In the genomic region with DNA sequence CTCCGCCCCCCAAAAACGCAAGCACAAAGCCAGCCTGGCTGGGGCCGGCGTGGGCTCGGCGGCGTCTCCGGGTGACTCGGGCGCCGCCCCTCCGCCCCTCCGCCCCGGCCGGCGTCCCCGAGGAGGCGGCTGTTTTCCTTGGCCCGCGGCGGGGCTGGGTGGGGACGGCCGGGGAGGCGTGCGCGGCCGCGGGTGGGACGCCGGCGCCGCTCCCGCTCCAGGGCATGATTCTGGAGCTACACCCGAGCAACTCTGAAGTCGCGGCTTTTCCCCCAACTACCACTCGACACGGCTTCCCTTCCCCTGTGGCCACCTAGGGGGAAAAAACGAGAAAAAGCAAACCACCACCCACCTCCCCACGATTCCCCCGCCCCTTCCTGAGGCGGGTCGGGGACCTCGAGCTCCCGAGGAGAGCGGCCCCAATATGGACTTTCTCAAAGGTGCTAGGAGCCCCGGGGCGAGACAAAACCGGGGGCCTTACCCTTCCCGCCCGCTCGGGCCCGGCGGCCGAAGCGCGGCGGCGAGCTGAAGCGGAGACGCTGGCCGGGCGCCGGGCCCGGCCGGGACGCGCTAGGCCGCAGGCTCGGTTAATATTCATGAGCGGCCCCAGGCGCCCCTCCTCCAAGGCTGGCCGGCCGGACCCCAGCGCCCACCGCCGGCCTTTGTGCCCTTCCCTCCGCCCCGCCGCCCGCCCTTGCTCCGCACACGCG, we compare ENCODE assay signal across 8 cellular contexts. TPM values are rescaled to one million over a fixed set of nuclear protein-coding genes. Genes with fewer than 3 reads are reported as not detected.
A peak's percentile ranks its signal among the peaks of the same experiment; 100 is the strongest.
DNase-seq lines count a peak whose midpoint lies in the region; ATAC-seq and TF ChIP-seq lines count a peak whose summit lies in the region.

No MANE protein-coding gene starts in this region.

- H3K27me3 ChIP-seq in thoracic aorta (replicated peaks; ENCODE audit: insufficient read depth) = no peaks in the 10 kb centered on the region

- ATAC-seq in HG02588 (IDR thresholded peaks at IDR 0.05; ENCODE audit: unreplicated experiment) = peak; percentile 31
- peak; percentile 28 to 36 for ATAC-seq in activated T-cell treated with anti-CD3 and anti-CD28 coated beads, Interleukin-2, amount 50 U/mL, for 72 hours (replicated peaks in 1 of 2)
- peak; percentile 36 to 40 for ATAC-seq in natural killer cell treated with Interleukin-12 subunit alpha and Interleukin-12 subunit beta and Interleukin-15 and Interleukin-18, amount 100 ng/mL, for 72 hours
- peak; percentile 13 for ATAC-seq in thoracic aorta (ENCODE audit: insufficient number of reproducible peaks, low FRiP score, low read depth)

- H3K9me3 Mint-ChIP-seq in activated T-cell treated with anti-CD3 and anti-CD28 coated beads, Interleukin-2, amount 50 U/mL, for 72 hours = no peaks in the 10 kb centered on the region
- H3K9me3 Mint-ChIP-seq in natural killer cell treated with Interleukin-12 subunit alpha and Interleukin-12 subunit beta and Interleukin-15 and Interleukin-18, amount 100 ng/mL, for 72 hours = no peaks in the 10 kb centered on the region

- H3K27ac ChIP-seq in thoracic aorta = peak overlapping the region; percentile 92 to 96

- H3K4me3 Mint-ChIP-seq in activated T-cell treated with anti-CD3 and anti-CD28 coated beads, Interleukin-2, amount 50 U/mL, for 72 hours = peak overlapping the region; percentile 90 to 93
- H3K4me3 Mint-ChIP-seq in natural killer cell treated with Interleukin-12 subunit alpha and Interleukin-12 subunit beta and Interleukin-15 and Interleukin-18, amount 100 ng/mL, for 72 hours = peak overlapping the region; percentile 84

- H3K27ac Mint-ChIP-seq in activated T-cell treated with anti-CD3 and anti-CD28 coated beads, Interleukin-2, amount 50 U/mL, for 72 hours = no peak overlapping the region
- H3K27ac Mint-ChIP-seq in natural killer cell treated with Interleukin-12 subunit alpha and Interleukin-12 subunit beta and Interleukin-15 and Interleukin-18, amount 100 ng/mL, for 72 hours = peak overlapping the region; percentile 69 to 72

- no peaks in the 10 kb centered on the region for H3K9me3 ChIP-seq in thoracic aorta

- peaks cover 9 to 31% of the 10 kb centered on the region in 2 donors for H3K4me1 ChIP-seq in thoracic aorta (ENCODE audit: control insufficient read depth in 1 of 2, low read depth in 2 of 2)

- DNase-seq in DMS 273 (lab: John Stamatoyannopoulos, UW; ENCODE audit: unreplicated experiment) (peak; percentile 80), DMS 273 treated with DMSO at 0.1 percent for 48 hours (lab: John Stamatoyannopoulos, UW) (no peak), NOMO-1 (lab: John Stamatoyannopoulos, UW; ENCODE audit: unreplicated experiment in 2 of 2) (peak; percentile 23 to 24), fibroblast of gingiva (ENCODE audit: low read depth) (peak; percentile 56), thoracic aorta (ENCODE audit: low spot score) (no peak)
- DNase-seq in activated T-cell treated with anti-CD3 and anti-CD28 coated beads, Interleukin-2, amount 50 U/mL, for 72 hours = peak; percentile 54 to 55
- DNase-seq in natural killer cell treated with Interleukin-12 subunit alpha and Interleukin-12 subunit beta and Interleukin-15 and Interleukin-18, amount 100 ng/mL, for 72 hours (ENCODE audit: low spot score) = peak; percentile 61

- H3K36me3 ChIP-seq in thoracic aorta = no peaks in the 10 kb centered on the region

- H3K4me3 ChIP-seq in thoracic aorta = peak overlapping the region; percentile 84

- TF ChIP-seq CTCF in thoracic aorta (IDR thresholded peaks at IDR 0.05) = no peak

- peaks cover 0 to 2% of the 10 kb centered on the region in 2 donors for H3K36me3 Mint-ChIP-seq in activated T-cell treated with anti-CD3 and anti-CD28 coated beads, Interleukin-2, amount 50 U/mL, for 72 hours (ENCODE audit: insufficient read depth in 2 of 2)
- no peaks in the 10 kb centered on the region for H3K36me3 Mint-ChIP-seq in natural killer cell treated with Interleukin-12 subunit alpha and Interleukin-12 subunit beta and Interleukin-15 and Interleukin-18, amount 100 ng/mL, for 72 hours

- H3K4me1 Mint-ChIP-seq in activated T-cell treated with anti-CD3 and anti-CD28 coated beads, Interleukin-2, amount 50 U/mL, for 72 hours (ENCODE audit: low read depth) = peaks cover 27% of the 10 kb centered on the region
- H3K4me1 Mint-ChIP-seq in natural killer cell treated with Interleukin-12 subunit alpha and Interleukin-12 subunit beta and Interleukin-15 and Interleukin-18, amount 100 ng/mL, for 72 hours (ENCODE audit: low read depth in 2 of 2) = peaks cover 9 to 17% of the 10 kb centered on the region in 2 donors

- H3K27me3 Mint-ChIP-seq in activated T-cell treated with anti-CD3 and anti-CD28 coated beads, Interleukin-2, amount 50 U/mL, for 72 hours (ENCODE audit: low read depth) = no peaks in the 10 kb centered on the region
- H3K27me3 Mint-ChIP-seq in natural killer cell treated with Interleukin-12 subunit alpha and Interleukin-12 subunit beta and Interleukin-15 and Interleukin-18, amount 100 ng/mL, for 72 hours = no peaks in the 10 kb centered on the region

RNA-seq across cellular contexts. Expression of a gene that starts 0.9 kb away (rescaled TPM):
- 10 to 100 TPM; 22.6 to 22.9 TPM for total RNA-seq in activated T-cell treated with anti-CD3 and anti-CD28 coated beads, Interleukin-2, amount 50 U/mL, for 72 hours
- 10 to 100 TPM; 25.7 to 34.7 TPM for total RNA-seq in natural killer cell treated with Interleukin-12 subunit alpha and Interleukin-12 subunit beta and Interleukin-15 and Interleukin-18, amount 100 ng/mL, for 72 hours
- 100 to 1,000 TPM in 1 of 2 donors, 10 to 100 TPM in 1; 95.6 to 101 TPM for total RNA-seq in thoracic aorta

Comparison
In these comparisons a context has a peak if more than half of its experiments do, and no peak if none do; other contexts are left out.
1. DNase-seq: peak in DMS 273 (single experiment), NOMO-1 (2 of 2), activated T-cell treated with anti-CD3 and anti-CD28 coated beads, Interleukin-2, amount 50 U/mL, for 72 hours (2 of 2), fibroblast of gingiva (single experiment) and natural killer cell treated with Interleukin-12 subunit alpha and Interleukin-12 subunit beta and Interleukin-15 and Interleukin-18, amount 100 ng/mL, for 72 hours (single experiment); none in DMS 273 treated with DMSO at 0.1 percent for 48 hours (single experiment) and thoracic aorta (single experiment).
2. Peak in every context shown above with its lines, with median percentiles within 50 percentile points of each other: ATAC-seq.